8 cellular contexts compared by ENCODE assay signal in genomic region chr3:64030741-64031140, GRCh38. TPM values are rescaled to one million over a fixed set of nuclear protein-coding genes. Genes with fewer than 3 reads are reported as not detected.
DNase-seq lines count a peak whose midpoint lies in the region; ATAC-seq and TF ChIP-seq lines count a peak whose summit lies in the region.

No MANE protein-coding gene starts in this region.

- WGBS in gastroesophageal sphincter (ENCODE audit: low coverage in 1 of 2), 2 donors, result 5 to 12% methylated on average over 6 to 8 of the region's 16 CpGs
- WGBS in ovary, 3 donors, result 2 to 5% (median 5%) methylated on average over 16 of the region's 16 CpGs

- TF ChIP-seq POLR2A in gastroesophageal sphincter (IDR thresholded peaks at IDR 0.05), result no peak
- peak; percentile 18 for TF ChIP-seq POLR2A in ovary (IDR thresholded peaks at IDR 0.05)

- H3K27me3 ChIP-seq in Karpas-422 (ENCODE audit: low read length) (no peaks in the 10 kb centered on the region), gastroesophageal sphincter (no peaks in the 10 kb centered on the region), ovary (no peaks in the 10 kb centered on the region), thoracic aorta (replicated peaks; ENCODE audit: insufficient read depth) (no peaks in the 10 kb centered on the region)

- TF ChIP-seq EP300 in gastroesophageal sphincter (IDR thresholded peaks at IDR 0.05) (no peak), ovary (IDR thresholded peaks at IDR 0.05) (no peak)

- H3K4me3 ChIP-seq in Karpas-422 (ENCODE audit: low read length) (peak overlapping the region; percentile 34; the same call in 1 of the 2 replicates), gastroesophageal sphincter (peak overlapping the region; percentile 9 to 39), ovary (no peak overlapping the region), thoracic aorta (peak overlapping the region; percentile 61)

- no peaks in the 10 kb centered on the region for H4K20me1 ChIP-seq in Karpas-422 (ENCODE audit: insufficient read depth, low read depth, low read length)

- H3K79me2 ChIP-seq in Karpas-422 (ENCODE audit: low read length), result no peaks in the 10 kb centered on the region

- peak overlapping the region; percentile 71 for H3K4me2 ChIP-seq in Karpas-422 (ENCODE audit: low read depth, low read length, poor library complexity, severe bottlenecking)

- H3K36me3 ChIP-seq in Karpas-422 (ENCODE audit: insufficient read depth, low read length) (no peaks in the 10 kb centered on the region), gastroesophageal sphincter (no peaks in the 10 kb centered on the region), ovary (no peaks in the 10 kb centered on the region), thoracic aorta (no peaks in the 10 kb centered on the region)

- TF ChIP-seq CTCF in gastroesophageal sphincter (IDR thresholded peaks at IDR 0.05) (peak; percentile 86 to 95 (median 93)), ovary (IDR thresholded peaks at IDR 0.05) (peak; percentile 70 to 92 (median 91)), thoracic aorta (IDR thresholded peaks at IDR 0.05) (peak; percentile 86)

- H3K4me1 ChIP-seq in Karpas-422 (ENCODE audit: low read length) (peaks cover 9% of the 10 kb centered on the region), gastroesophageal sphincter (peaks cover 0 to 26% (median 2%) of the 10 kb centered on the region in 3 donors), ovary (ENCODE audit: insufficient read depth) (no peaks in the 10 kb centered on the region), thoracic aorta (ENCODE audit: control insufficient read depth in 1 of 2, low read depth in 2 of 2) (peaks cover 0 to 6% of the 10 kb centered on the region in 2 donors)

- intact Hi-C loops in ovary (cut with DNase I), result loop anchor here (1.0 to 10.0 kb wide), 7 partner anchors 192 to 457 kb away; no protein-coding TSS in a partner anchor

- H3K9me2 ChIP-seq in Karpas-422 (replicated peaks; ENCODE audit: insufficient read depth, low read length), result no peaks in the 10 kb centered on the region

- peak overlapping the region; percentile 88 for H2AFZ ChIP-seq in Karpas-422 (ENCODE audit: low read length)

- no peaks in the 10 kb centered on the region for H3K9me3 ChIP-seq in Karpas-422 (ENCODE audit: low read length)
- H3K9me3 ChIP-seq in gastroesophageal sphincter, result peaks cover 0 to 9% (median 0%) of the 10 kb centered on the region in 3 donors
- H3K9me3 ChIP-seq in ovary, result no peaks in the 10 kb centered on the region
- H3K9me3 ChIP-seq in thoracic aorta, result no peaks in the 10 kb centered on the region

- ATAC-seq in GM21786 (IDR thresholded peaks at IDR 0.05; ENCODE audit: unreplicated experiment) (peak; percentile 94), gastroesophageal sphincter (peak; percentile 53), thoracic aorta (ENCODE audit: insufficient number of reproducible peaks, low FRiP score, low read depth) (peak; percentile 67)

- no peak overlapping the region for H3K27ac ChIP-seq in Karpas-422 (ENCODE audit: low read length)
- peak overlapping the region in 2 of 4 donors; percentile 42 for H3K27ac ChIP-seq in gastroesophageal sphincter
- H3K27ac ChIP-seq in ovary, result no peak overlapping the region
- no peak overlapping the region for H3K27ac ChIP-seq in thoracic aorta

- H3K9ac ChIP-seq in Karpas-422 (ENCODE audit: low read length), result peak overlapping the region; percentile 59

- DNase-seq in EL, result peak; percentile 66
- peak; percentile 92 for DNase-seq in Karpas-422
- DNase-seq in RPMI8226, result peak; percentile 77
- peak; percentile 19 for DNase-seq in activated gamma-delta T cell (lab: John Stamatoyannopoulos, UW)
- DNase-seq in ovary, result peak; percentile 67 to 85 (median 81)
- no peak for DNase-seq in thoracic aorta (ENCODE audit: low spot score)

RNA-seq across cellular contexts. Expression of gene PSMD6, which starts 7.4 kb away (rescaled TPM):
- total RNA-seq in Karpas-422 (2014; rRNA removed; shearing (Covaris generic); ENCODE audit: low replicate concordance), result 95.6 and 99.4 TPM in 2 replicates
- 10 to 100 TPM; 73.1 to 97.4 (median 79.5) TPM for total RNA-seq in gastroesophageal sphincter
- 10 to 100 TPM; 30.8 to 60.7 (median 55.7) TPM for total RNA-seq in ovary
- 10 to 100 TPM; 51.0 to 68.6 TPM for polyA plus RNA-seq in ovary
- 10 to 100 TPM; 54.4 to 70.3 TPM for total RNA-seq in thoracic aorta
